In genomic region chr14:100108042-100108825, GRCh38 we compare ENCODE assay signal across 8 cellular contexts. TPM values are rescaled to one million over a fixed set of nuclear protein-coding genes. Genes with fewer than 3 reads are reported as not detected.
DNase-seq lines count a peak whose midpoint lies in the region; ATAC-seq and TF ChIP-seq lines count a peak whose summit lies in the region.

No MANE protein-coding gene starts in this region.

- peaks cover 24% of the 10 kb centered on the region for H3K9me1 ChIP-seq in IMR-90 (ENCODE audit: insufficient read depth, low read length)

- H3K9me2 ChIP-seq in PC-9 (ENCODE audit: insufficient read depth): no peaks in the 10 kb centered on the region

- H2BK5ac ChIP-seq in IMR-90 (ENCODE audit: low read depth, low read length, poor library complexity, severe bottlenecking) (peak overlapping the region; percentile 25), neuronal stem cell (ENCODE audit: low read length) (no peak overlapping the region)

- peaks cover 0 to 6% of the 10 kb centered on the region in 2 donors for H3K27me3 Mint-ChIP-seq in CD8-positive, alpha-beta memory T cell

- in situ Hi-C loops in IMR-90 (cut with MboI; ENCODE audit: low sequenced_read_pairs): no loop called here

- H2BK12ac ChIP-seq in neuronal stem cell (ENCODE audit: low read length): no peak overlapping the region

- dilution Hi-C loops in IMR-90 (cut with HindIII; ENCODE audit: low sequenced_read_pairs, unreplicated experiment): no loop called here

- H2BK20ac ChIP-seq in IMR-90 (ENCODE audit: low read depth, low read length): 0 out of 2 replicates have a peak overlapping the region, but pooled peaks have one; percentile 69

- peaks cover 0 to 95% (median 26%) of the 10 kb centered on the region in 3 donors for H3K36me3 Mint-ChIP-seq in CD8-positive, alpha-beta memory T cell

- no TSS peak for BruUV-seq in IMR-90 (replicated peaks; lab: Mats Ljungman, UMichigan)
- BruUV-seq in PC-9 (replicated peaks; lab: Mats Ljungman, UMichigan): no TSS peak

- 0 out of 2 replicates have a peak overlapping the region, but pooled peaks have one; percentile 25 for H4K5ac ChIP-seq in IMR-90 (ENCODE audit: low read depth, low read length)

- peak overlapping the region; percentile 14 to 82 (median 58) for H3K4me3 Mint-ChIP-seq in CD8-positive, alpha-beta memory T cell

- peak overlapping the region; percentile 40 for H2AK5ac ChIP-seq in IMR-90 (ENCODE audit: low read depth, low read length)
- no peak overlapping the region for H2AK5ac ChIP-seq in neuronal stem cell (ENCODE audit: low read depth, low read length)

- H3K27ac Mint-ChIP-seq in CD8-positive, alpha-beta memory T cell: peak overlapping the region; percentile 86 to 97 (median 96)

- no peaks in the 10 kb centered on the region for H3K79me2 ChIP-seq in PC-9 (ENCODE audit: low read depth)

- H3K23ac ChIP-seq in IMR-90 (ENCODE audit: low read depth, low read length): no peak overlapping the region
- no peak overlapping the region for H3K23ac ChIP-seq in neuronal stem cell (ENCODE audit: low read depth, low read length, poor library complexity)

- no peak overlapping the region for H3K14ac ChIP-seq in IMR-90 (replicated peaks; ENCODE audit: low read depth, low read length)
- H3K14ac ChIP-seq in neuronal stem cell (ENCODE audit: low read length): no peak overlapping the region

- DNase-seq in CD8-positive, alpha-beta memory T cell: peak; percentile 75 to 90 (median 84)
- DNase-seq in IMR-90 (peak; percentile 65), PC-9 (peak in 1 of 2 experiments; percentile 32), activated T-helper 1 cell treated with Interleukin-2 at 50 U/mL for 16 hours (ENCODE audit: low read depth) (peak; percentile 77), fibroblast of mammary gland (ENCODE audit: low read depth) (peak; percentile 75), neuronal stem cell (ENCODE audit: low spot score) (peak; percentile 74), superior temporal gyrus (ENCODE audit: extremely low spot score) (peak; percentile 89)

- peak overlapping the region; percentile 78; the same call in 1 of the 2 replicates for H2BK120ac ChIP-seq in IMR-90 (ENCODE audit: low read depth, low read length)
- H2BK120ac ChIP-seq in neuronal stem cell (ENCODE audit: low read depth, low read length): no peak overlapping the region

- peaks cover 63% of the 10 kb centered on the region for H3K4me1 ChIP-seq in CD8-positive, alpha-beta memory T cell (ENCODE audit: insufficient read depth, low read length)
- H3K4me1 ChIP-seq in IMR-90 (ENCODE audit: control insufficient read depth, insufficient read depth, low read length) (peaks cover 28% of the 10 kb centered on the region), PC-9 (replicated peaks; ENCODE audit: insufficient read depth) (no peaks in the 10 kb centered on the region), neuronal stem cell (ENCODE audit: control insufficient read depth in 2 of 2, insufficient read depth in 1 of 2, low read depth in 1 of 2, low read length in 2 of 2) (peaks cover 0 to 2% of the 10 kb centered on the region in 2 donors)

- peak; percentile 93 for TF ChIP-seq RAD21 in IMR-90 (IDR thresholded peaks at IDR 0.05; ENCODE audit: low read length)

- no peaks in the 10 kb centered on the region for H3K9me3 Mint-ChIP-seq in CD8-positive, alpha-beta memory T cell

- no peaks in the 10 kb centered on the region for H3K27me3 ChIP-seq in CD8-positive, alpha-beta memory T cell (ENCODE audit: insufficient read depth, low read length, poor library complexity, severe bottlenecking)
- H3K27me3 ChIP-seq in IMR-90 (ENCODE audit: control insufficient read depth, insufficient read depth, low read length) (no peaks in the 10 kb centered on the region), PC-9 (ENCODE audit: insufficient read depth, low read depth) (no peaks in the 10 kb centered on the region), neuronal stem cell (ENCODE audit: control insufficient read depth in 3 of 3, insufficient read depth in 3 of 3, low read depth in 1 of 3, low read length in 3 of 3) (no peaks in the 10 kb centered on the region)

- H2BK15ac ChIP-seq in IMR-90 (ENCODE audit: low read depth, low read length) (peak overlapping the region; percentile 64; the same call in 2 of the 3 replicates), neuronal stem cell (ENCODE audit: low read length) (no peak overlapping the region)

- H2AK9ac ChIP-seq in IMR-90 (replicated peaks; ENCODE audit: low read depth, low read length, poor library complexity): peak overlapping the region; percentile 51

- peak overlapping the region; percentile 25; the same call in 1 of the 2 replicates for H4K91ac ChIP-seq in IMR-90 (ENCODE audit: insufficient read depth, low read depth, low read length)
- no peak overlapping the region for H4K91ac ChIP-seq in neuronal stem cell (ENCODE audit: low read depth, low read length, poor library complexity)

- peak overlapping the region; percentile 20 to 59; a peak in 2 of 4 replicates for H4K8ac ChIP-seq in IMR-90 (ENCODE audit: low read depth in 2 of 2, low read length in 2 of 2)
- no peak overlapping the region for H4K8ac ChIP-seq in neuronal stem cell (ENCODE audit: low read depth, low read length)

- peaks cover 70% of the 10 kb centered on the region for H3K36me3 ChIP-seq in CD8-positive, alpha-beta memory T cell (ENCODE audit: insufficient read depth, low read length)
- H3K36me3 ChIP-seq in IMR-90 (ENCODE audit: control insufficient read depth, insufficient read depth, low read length) (no peaks in the 10 kb centered on the region), PC-9 (ENCODE audit: low read depth) (no peaks in the 10 kb centered on the region), neuronal stem cell (replicated peaks in 1 of 2; ENCODE audit: control insufficient read depth in 2 of 2, insufficient read depth in 2 of 2, low read length in 2 of 2) (peaks cover 5 to 34% of the 10 kb centered on the region in 2 donors)

- no peaks in the 10 kb centered on the region for H3K9me3 ChIP-seq in CD8-positive, alpha-beta memory T cell (ENCODE audit: low read length)
- H3K9me3 ChIP-seq in IMR-90 (ENCODE audit: control insufficient read depth, insufficient read depth, low read length) (no peaks in the 10 kb centered on the region), PC-9 (ENCODE audit: insufficient read depth, low read depth) (no peaks in the 10 kb centered on the region), neuronal stem cell (replicated peaks in 1 of 2; ENCODE audit: control insufficient read depth in 2 of 2, insufficient read depth in 1 of 2, low read depth in 1 of 2, low read length in 2 of 2) (no peaks in the 10 kb centered on the region)

- H4K20me1 ChIP-seq in IMR-90 (ENCODE audit: insufficient read depth, low read length): no peaks in the 10 kb centered on the region
- no peaks in the 10 kb centered on the region for H4K20me1 ChIP-seq in PC-9 (ENCODE audit: insufficient read depth)

- no peak overlapping the region for H3K4me3 ChIP-seq in CD8-positive, alpha-beta memory T cell (ENCODE audit: low read length)
- no peak overlapping the region for H3K4me3 ChIP-seq in IMR-90 (ENCODE audit: insufficient read depth, low read depth, low read length)
- H3K4me3 ChIP-seq in PC-9: no peak overlapping the region
- no peak overlapping the region for H3K4me3 ChIP-seq in fibroblast of mammary gland (ENCODE audit: control insufficient read depth, low read depth, low read length)
- no peak overlapping the region for H3K4me3 ChIP-seq in neuronal stem cell (ENCODE audit: low read length in 2 of 2)

- peak; percentile 60 for ATAC-seq in GM21360 (IDR thresholded peaks at IDR 0.05; ENCODE audit: unreplicated experiment)
- peak; percentile 87 for ATAC-seq in IMR-90 (ENCODE audit: low read depth)

- POLR2A ChIA-PET in CD8-positive, alpha-beta memory T cell (lab: Charles Lee): interaction anchor here (0.6 to 10.8 kb wide), 6 partner anchors 13 to 59 kb away, joined by 3 to 106 read pairs (median 5); partner anchors contain the start of gene EVL
- POLR2A ChIA-PET in IMR-90 (lab: Charles Lee; ENCODE audit: unreplicated experiment): no interaction called here
- POLR2A ChIA-PET in PC-9 (lab: Charles Lee; ENCODE audit: unreplicated experiment): no interaction called here

- H3K4me2 ChIP-seq in IMR-90 (ENCODE audit: low read depth, low read length) (no peak overlapping the region), PC-9 (no peak overlapping the region), neuronal stem cell (ENCODE audit: insufficient read depth, low read length, poor library complexity, severe bottlenecking) (no peak overlapping the region)

- H3F3A ChIP-seq in PC-9 (ENCODE audit: insufficient read depth, low read depth): no peaks in the 10 kb centered on the region

- H3K56ac ChIP-seq in IMR-90 (ENCODE audit: extremely low read depth, insufficient read depth, low read length): no peak overlapping the region

- H3K27ac ChIP-seq in CD8-positive, alpha-beta memory T cell (ENCODE audit: low read depth, low read length): peak overlapping the region; percentile 10
- no peak overlapping the region for H3K27ac ChIP-seq in IMR-90 (ENCODE audit: insufficient read depth, low read length)
- H3K27ac ChIP-seq in PC-9: no peak overlapping the region
- H3K27ac ChIP-seq in neuronal stem cell (replicated peaks; ENCODE audit: low read length): no peak overlapping the region

- WGBS in IMR-90 (ENCODE audit: extremely low coverage in 2 of 2, insufficient read length in 1 of 2), 2 experiments: 28% methylated on average over 8 of the region's 13 CpGs; no CpG with 5 or more reads in 1 of the 2 experiments
- WGBS in neuronal stem cell (ENCODE audit: extremely low coverage in 2 of 2, insufficient read length in 2 of 2, insufficient replicate concordance in 1 of 2), 2 donors: no CpG with 5 or more reads among the region's 13 CpGs

- H3K79me1 ChIP-seq in IMR-90 (ENCODE audit: low read depth in 1 of 2, low read length in 2 of 2) (peaks cover 4 to 22% of the 10 kb centered on the region in 2 experiments; a peak in 2 of 4 replicates), neuronal stem cell (ENCODE audit: low read depth, low read length) (peaks cover 5% of the 10 kb centered on the region)

- H3K18ac ChIP-seq in IMR-90 (ENCODE audit: low read depth, low read length) (peak overlapping the region; percentile 10; the same call in 1 of the 2 replicates), neuronal stem cell (ENCODE audit: low read length) (no peak overlapping the region)

- H3K9ac ChIP-seq in IMR-90 (ENCODE audit: low read depth, low read length): no peak overlapping the region; the same call in 1 of the 2 replicates
- no peak overlapping the region for H3K9ac ChIP-seq in neuronal stem cell (ENCODE audit: low read depth, low read length, poor library complexity)

- CTCF ChIA-PET in CD8-positive, alpha-beta memory T cell (lab: Charles Lee): interaction anchor here (0.8 to 58.3 kb wide), 18 partner anchors 9 to 134 kb away, joined by 3 to 1568 read pairs (median 4); partner anchors contain the start of gene EVL
- CTCF ChIA-PET in IMR-90 (lab: Yijun Ruan, JAX): interaction anchor here (0.6 to 2.1 kb wide), 13 partner anchors 9 to 141 kb away, joined by 3 to 7 read pairs (median 4); no protein-coding TSS in a partner anchor
- CTCF ChIA-PET in PC-9 (lab: Charles Lee): interaction anchor here (0.6 to 1.4 kb wide), 3 partner anchors 36 to 138 kb away, joined by 3 to 6 read pairs (median 3); no protein-coding TSS in a partner anchor

- peak; percentile 85 for TF ChIP-seq CTCF in IMR-90 (conservative IDR thresholded peaks at IDR 0.05; ENCODE audit: low read depth, low read length)
- peak; percentile 83 for TF ChIP-seq CTCF in PC-9 (conservative IDR thresholded peaks at IDR 0.05)
- TF ChIP-seq CTCF in fibroblast of mammary gland (conservative IDR thresholded peaks at IDR 0.05; ENCODE audit: control insufficient read depth, insufficient read depth, low read depth, low read length): peak; percentile 90

- peaks cover 75 to 89% (median 77%) of the 10 kb centered on the region in 3 donors for H3K4me1 Mint-ChIP-seq in CD8-positive, alpha-beta memory T cell

- no peak for TF ChIP-seq POLR2A in IMR-90 (IDR thresholded peaks at IDR 0.05; ENCODE audit: low read depth, low read length)

- intact Hi-C loops in IMR-90 (cut with micrococcal nuclease): loop anchor here (1.0 to 5.0 kb wide), 2 partner anchors 76 to 126 kb away; no protein-coding TSS in a partner anchor
- intact Hi-C loops in PC-9 (cut with micrococcal nuclease; ENCODE audit: unreplicated experiment): loop anchor here (1.0 to 5.0 kb wide), 2 partner anchors 36 to 126 kb away; no protein-coding TSS in a partner anchor

- H3K4ac ChIP-seq in IMR-90 (ENCODE audit: low read depth, low read length): peak overlapping the region; percentile 75
- H3K4ac ChIP-seq in neuronal stem cell (ENCODE audit: low read length): no peak overlapping the region

- H2AFZ ChIP-seq in IMR-90 (replicated peaks; ENCODE audit: low read length, poor library complexity) (peak overlapping the region; percentile 77), PC-9 (no peak overlapping the region), neuronal stem cell (ENCODE audit: low read length) (no peak overlapping the region)

RNA-seq across cellular contexts. Expression of gene EVL, which starts 43.0 kb away (rescaled TPM):
- total RNA-seq in CD8-positive, alpha-beta memory T cell: 100 to 1,000 TPM; 218 to 228 TPM
- 129 TPM for polyA plus RNA-seq in CD8-positive, alpha-beta memory T cell
- total RNA-seq in IMR-90 (2012; rRNA removed) (7.2 TPM in 2 replicates), PC-9 (2021) (4.9 and 5.9 TPM in 2 replicates)
- polyA plus RNA-seq in IMR-90 (2012; rRNA removed): 36.5 and 36.6 TPM in 2 replicates
- 23.4 and 26.6 TPM in 2 replicates for polyA plus RNA-seq in IMR-90 (2012; cell fraction: cytosol; rRNA removed)
- 208 and 301 TPM in 2 replicates for polyA plus RNA-seq in IMR-90 (2012; cell fraction: nucleus; rRNA removed; ENCODE audit: low replicate concordance)
- 130 TPM for polyA plus RNA-seq in neuronal stem cell (2013, experiment 1 of 2)
- 124 TPM for polyA plus RNA-seq in neuronal stem cell (2013, experiment 2 of 2)

RNA-seq across cellular contexts. Expression of gene DEGS2, which starts 51.2 kb away (rescaled TPM):
- total RNA-seq in CD8-positive, alpha-beta memory T cell: under 1 TPM; 0.35 to 0.42 TPM
- 0.72 TPM for polyA plus RNA-seq in CD8-positive, alpha-beta memory T cell
- total RNA-seq in IMR-90 (2012; rRNA removed) (not detected in 2 replicates), PC-9 (2021) (0.11 and 0.15 TPM in 2 replicates)
- not detected in 2 replicates for polyA plus RNA-seq in IMR-90 (2012; rRNA removed)
- 0.01 TPM in 1 of 2 replicates, not detected in the other for polyA plus RNA-seq in IMR-90 (2012; cell fraction: cytosol; rRNA removed)
- 0.02 and 0.14 TPM in 2 replicates for polyA plus RNA-seq in IMR-90 (2012; cell fraction: nucleus; rRNA removed; ENCODE audit: low replicate concordance)
- polyA plus RNA-seq in neuronal stem cell (2013, experiment 1 of 2): 0.11 TPM
- 0.07 TPM for polyA plus RNA-seq in neuronal stem cell (2013, experiment 2 of 2)

Comparison
In these comparisons a context has a peak if more than half of its experiments do, and no peak if none do; other contexts are left out.
1. RNA of gene EVL, which starts 43.0 kb away (total RNA-seq): 218 to 228 TPM in CD8-positive, alpha-beta memory T cell; 7.2 TPM in IMR-90 and 4.9 to 5.9 TPM in PC-9; every median in the first group is over 10 times any median in the second.
2. Peak in every context shown above with its lines, with median percentiles within 50 percentile points of each other: CTCF ChIP-seq.